23 cellular contexts compared by ENCODE assay signal in the genomic region with DNA sequence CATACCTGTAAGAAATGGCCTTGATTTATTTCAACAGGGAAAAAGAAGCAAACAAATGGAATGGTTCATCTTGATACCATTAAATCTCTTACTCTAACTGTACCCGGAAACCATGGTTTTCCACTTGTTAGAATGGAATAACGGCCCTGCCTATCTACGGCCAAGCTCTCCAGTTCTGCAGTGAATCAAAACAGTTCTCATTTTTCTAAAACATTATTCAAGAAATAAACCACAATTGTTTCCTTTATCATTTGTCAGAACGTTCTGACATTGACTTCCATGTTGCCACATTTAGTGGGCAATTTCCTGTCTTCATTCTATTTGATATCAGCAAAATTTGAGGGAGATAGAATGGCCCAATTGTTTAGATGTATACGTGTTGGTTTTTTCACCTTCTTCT.
"Had no signal": no experiment of that assay in that cellular context is flagged by ENCODE, and none has a peak within 500 bp of the region (broad histone marks: within the 10 kb centered on the region; RNA-seq: fewer than 3 reads in every experiment).

No MANE protein-coding gene starts in this region.

- H3K4me3 ChIP-seq: cardiac muscle cell, SK-N-MC had no signal

- H3K27me3 ChIP-seq: brain microvascular endothelial cell, cardiac muscle cell had no signal

- H3K27ac ChIP-seq: brain microvascular endothelial cell, cardiac muscle cell, SK-N-MC, WERI-Rb-1 had no signal

- H3K36me3 ChIP-seq: brain microvascular endothelial cell, cardiac muscle cell, WERI-Rb-1 had no signal

- DNase-seq: activated CD4-positive, alpha-beta T cell treated with anti-CD3 and anti-CD28 coated beads for 4 hours; activated CD8-positive, alpha-beta memory T cell treated with anti-CD3 and anti-CD28 coated beads, Interleukin-2, amount 50 U/mL, for 4 hours; activated CD8-positive, alpha-beta T cell treated with anti-CD3 and anti-CD28 coated beads for 36 hours; activated gamma-delta T cell treated with Interleukin-2 at 50 U/mL for 16 hours; activated naive CD4-positive, alpha-beta T cell treated with anti-CD3 and anti-CD28 coated beads, Interleukin-2, amount 10 ng/mL, durations not matched to agents 7 days and 5 days; activated naive CD8-positive, alpha-beta T cell treated with anti-CD3 and anti-CD28 coated beads for 36 hours; activated T-cell treated with anti-CD3 and anti-CD28 coated beads, Interleukin-2, amount 50 U/mL, for 72 hours; brain microvascular endothelial cell; NCI-H1048; NCI-H1417; NCI-H2029; NCI-H2107; NCI-H345; NCI-H510A treated with DMSO at 0.1 percent for 48 hours; NCI-H69; PC-3; SHP77 treated with DMSO at 0.1 percent for 48 hours; T-cell; T-helper 2 cell; T1000; WERI-Rb-1 had no signal
